Comparison of ENCODE assay signal across 14 cellular contexts in the genomic region with DNA sequence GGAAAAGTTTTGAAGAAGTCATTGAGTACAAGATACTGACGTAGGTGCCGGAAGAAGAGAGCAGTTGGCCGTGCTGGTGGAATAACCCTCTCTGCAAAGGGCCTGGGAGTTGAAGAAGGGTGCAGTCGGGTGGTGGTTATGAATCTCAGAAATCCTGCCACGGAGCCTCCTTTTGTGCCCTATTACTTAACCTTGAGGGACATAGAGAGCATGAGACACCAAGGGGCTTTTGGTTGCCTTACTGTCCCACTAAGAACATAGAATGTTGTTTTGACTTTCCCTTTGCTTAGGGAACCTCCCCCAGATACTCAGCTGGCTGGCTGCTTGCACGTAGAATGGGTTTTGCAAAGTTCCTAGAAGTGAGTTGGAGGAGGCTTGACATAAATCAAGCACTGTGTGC. TPM values are rescaled to one million over a fixed set of nuclear protein-coding genes. Genes with fewer than 3 reads are reported as not detected.
DNase-seq lines count a peak whose midpoint lies in the region; ATAC-seq, FAIRE-seq and TF ChIP-seq lines count a peak whose summit lies in the region.
"Had no signal": no experiment of that assay in that cellular context is flagged by ENCODE, and none has a peak within 500 bp of the region (broad histone marks: within the 10 kb centered on the region; RNA-seq: fewer than 3 reads in every experiment).

No MANE protein-coding gene starts in this region.

- H3K27me3 ChIP-seq in thymus (ENCODE audit: control insufficient read depth, insufficient read depth) (no peaks in the 10 kb centered on the region), small intestine (ENCODE audit: control insufficient read depth in 2 of 2, insufficient read depth in 2 of 2, low read length in 2 of 2) (no peaks in the 10 kb centered on the region)
- H3K27me3 ChIP-seq: body of pancreas, heart left ventricle had no signal

- 55% methylated on average over 6 of the region's 6 CpGs for WGBS in thymus
- 81 to 91% (median 83%) methylated on average over 6 of the region's 6 CpGs for WGBS in small intestine, 3 donors

- peaks cover 40% of the 10 kb centered on the region for H3K36me3 Mint-ChIP-seq in activated T-cell treated with anti-CD3 and anti-CD28 coated beads, Interleukin-2, amount 50 U/mL, for 24 hours (ENCODE audit: low read depth)

- no peaks in the 10 kb centered on the region for H3K27me3 Mint-ChIP-seq in activated T-cell treated with anti-CD3 and anti-CD28 coated beads, Interleukin-2, amount 50 U/mL, for 24 hours

- H3K4me1 Mint-ChIP-seq in activated T-cell treated with anti-CD3 and anti-CD28 coated beads, Interleukin-2, amount 50 U/mL, for 24 hours (ENCODE audit: low read depth) = peaks cover 39% of the 10 kb centered on the region

- peak overlapping the region; percentile 97 for H3K27ac Mint-ChIP-seq in activated T-cell treated with anti-CD3 and anti-CD28 coated beads, Interleukin-2, amount 50 U/mL, for 24 hours

- H3K4me3 ChIP-seq in fibroblast of villous mesenchyme (ENCODE audit: low read depth, low read length) (no peak overlapping the region), thymus (ENCODE audit: low read length) (no peak overlapping the region), small intestine (ENCODE audit: low read depth in 1 of 2, low read length in 2 of 2) (no peak overlapping the region)
- H3K4me3 ChIP-seq: body of pancreas, heart left ventricle, SK-N-MC had no signal

- peaks cover 11% of the 10 kb centered on the region for H3K9me3 Mint-ChIP-seq in activated T-cell treated with anti-CD3 and anti-CD28 coated beads, Interleukin-2, amount 50 U/mL, for 24 hours

- no peak for ATAC-seq in GM21528 (IDR thresholded peaks at IDR 0.05; ENCODE audit: low FRiP score, unreplicated experiment)
- ATAC-seq: body of pancreas, heart left ventricle had no signal

- H3K4me3 Mint-ChIP-seq in activated T-cell treated with anti-CD3 and anti-CD28 coated beads, Interleukin-2, amount 50 U/mL, for 24 hours = peak overlapping the region; percentile 93

- no peak for FAIRE-seq in small intestine (lab: Jason Lieb, UNC)

- TF ChIP-seq CTCF in fibroblast of villous mesenchyme (IDR thresholded peaks at IDR 0.05; ENCODE audit: insufficient read depth, low read depth, low read length) = no peak

- H3K27ac ChIP-seq in thymus (ENCODE audit: low read depth) (peak overlapping the region; percentile 57), small intestine (ENCODE audit: low read depth in 1 of 2, low read length in 1 of 2) (peak overlapping the region in 1 of 2 donors; percentile 38)
- H3K27ac ChIP-seq: body of pancreas, SK-N-MC had no signal

- H3K36me3 ChIP-seq in thymus (ENCODE audit: control insufficient read depth, insufficient read depth) (no peaks in the 10 kb centered on the region), small intestine (ENCODE audit: control insufficient read depth in 2 of 2, insufficient read depth in 2 of 2, low read length in 2 of 2) (no peaks in the 10 kb centered on the region)
- H3K36me3 ChIP-seq: heart left ventricle had no signal

- peak; percentile 52 for DNase-seq in stimulated activated CD4-positive, alpha-beta T cell treated with anti-CD3 and anti-CD28 coated beads, Interleukin-15, amount 100 ng/mL, for 24 hours
- no peak for DNase-seq in stimulated activated CD4-positive, alpha-beta T cell treated with anti-CD3 and anti-CD28 coated beads, Interleukin-12 subunit alpha, Interleukin-12 subunit beta, amount 100 ng/mL, for 4 hours
- peak; percentile 59 for DNase-seq in activated T-cell treated with anti-CD3 and anti-CD28 coated beads, Interleukin-2, amount 50 U/mL, for 24 hours
- peak; percentile 19 for DNase-seq in fibroblast of villous mesenchyme (ENCODE audit: low read depth)
- DNase-seq in NCI-H1105 (lab: John Stamatoyannopoulos, UW) = no peak
- no peak for DNase-seq in small intestine
- DNase-seq: body of pancreas, heart left ventricle, IMR-90, NCI-H1930 had no signal

- H3K4me1 ChIP-seq in thymus (ENCODE audit: control insufficient read depth, insufficient read depth, low read length) (peaks cover 10% of the 10 kb centered on the region), small intestine (ENCODE audit: control insufficient read depth in 2 of 2, insufficient read depth in 1 of 2, low read depth in 1 of 2, low read length in 1 of 2) (peaks cover 0 to under 1% of the 10 kb centered on the region in 2 donors)
- H3K4me1 ChIP-seq: body of pancreas had no signal

- H3K9me3 ChIP-seq in thymus (ENCODE audit: control insufficient read depth) (no peaks in the 10 kb centered on the region), small intestine (ENCODE audit: control insufficient read depth, low read depth) (no peaks in the 10 kb centered on the region)
- H3K9me3 ChIP-seq: body of pancreas had no signal

RNA-seq across cellular contexts. Expression of gene CD28, which starts 1.3 kb away (rescaled TPM):
- total RNA-seq in fibroblast of villous mesenchyme = not detected in 2 replicates
- 27.2 TPM for polyA plus RNA-seq in thymus
- under 1 TPM; under 0.01 to 0.31 (median 0.22) TPM for polyA plus RNA-seq in small intestine
- total RNA-seq: IMR-90 had no signal
- polyA plus RNA-seq: AG04450, IMR-90 had no signal

Comparison
In these comparisons a context has a peak if more than half of its experiments do, and no peak if none do; other contexts are left out.
1. DNase-seq: peak in stimulated activated CD4-positive, alpha-beta T cell treated with anti-CD3 and anti-CD28 coated beads, Interleukin-15, amount 100 ng/mL, for 24 hours (single experiment), activated T-cell treated with anti-CD3 and anti-CD28 coated beads, Interleukin-2, amount 50 U/mL, for 24 hours (single experiment) and fibroblast of villous mesenchyme (single experiment); none in stimulated activated CD4-positive, alpha-beta T cell treated with anti-CD3 and anti-CD28 coated beads, Interleukin-12 subunit alpha, Interleukin-12 subunit beta, amount 100 ng/mL, for 4 hours (single experiment), NCI-H1105 (single experiment) and small intestine (single experiment).
2. RNA of gene CD28, which starts 1.3 kb away (polyA plus RNA-seq): 27.2 TPM in thymus (single experiment); under 0.01 to 0.31 TPM in small intestine; every median in the first group is over 10 times any median in the second.